ENCODE assay signal across 29 cellular contexts in the genomic region with DNA sequence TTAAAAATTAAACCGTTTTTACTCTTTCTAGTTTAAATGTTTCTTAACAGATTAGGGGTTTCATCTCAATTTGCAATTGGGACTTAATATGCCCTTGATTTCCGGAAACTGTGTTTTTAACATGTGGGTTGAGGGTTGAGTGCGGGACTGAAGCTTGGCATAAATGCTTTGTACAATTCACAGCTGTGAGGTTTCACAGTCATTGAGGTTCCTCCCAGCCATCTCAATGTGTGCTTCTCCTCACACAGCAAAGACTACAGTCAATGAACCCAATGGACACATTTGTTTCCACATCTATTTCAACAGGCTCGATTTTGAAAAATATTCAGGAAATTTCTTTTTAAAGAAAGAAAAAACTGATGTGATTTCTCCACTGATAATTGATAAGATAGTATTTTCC.
DNase-seq lines count a peak whose midpoint lies in the region; ATAC-seq, FAIRE-seq and TF ChIP-seq lines count a peak whose summit lies in the region.
"Had no signal": no experiment of that assay in that cellular context is flagged by ENCODE, and none has a peak within 500 bp of the region (broad histone marks: within the 10 kb centered on the region; RNA-seq: fewer than 3 reads in every experiment).

No MANE protein-coding gene starts in this region.

- H3K27ac ChIP-seq in astrocyte (ENCODE audit: low read depth, low read length), result no peak overlapping the region
- peak overlapping the region; percentile 53 for H3K27ac ChIP-seq in osteoblast (ENCODE audit: low read depth, low read length)
- H3K27ac ChIP-seq: 22Rv1, KMS-11, SJSA1 had no signal

- H3K27me3 ChIP-seq in astrocyte (ENCODE audit: insufficient read depth, low read length) (no peaks in the 10 kb centered on the region), osteoblast (ENCODE audit: insufficient read depth, low read length) (no peaks in the 10 kb centered on the region)
- H3K27me3 ChIP-seq: SJSA1 had no signal

- no peak for FAIRE-seq in astrocyte (lab: Jason Lieb, UNC)
- FAIRE-seq: GM12891, H1 had no signal

- H3K4me2 ChIP-seq in astrocyte (ENCODE audit: low read length) (no peak overlapping the region), osteoblast (ENCODE audit: insufficient read depth, low read length) (peak overlapping the region; percentile 68)
- H3K4me2 ChIP-seq: KMS-11 had no signal

- H3K36me3 ChIP-seq in astrocyte (ENCODE audit: insufficient read depth, low read length), result no peaks in the 10 kb centered on the region
- H3K36me3 ChIP-seq in osteoblast (ENCODE audit: insufficient read depth, low read length), result no peaks in the 10 kb centered on the region
- H3K36me3 ChIP-seq: SJSA1 had no signal

- no peaks in the 10 kb centered on the region for H4K20me1 ChIP-seq in astrocyte (ENCODE audit: insufficient read depth, low read length)
- H4K20me1 ChIP-seq in osteoblast (ENCODE audit: insufficient read depth, low read length), result no peaks in the 10 kb centered on the region

- no peak overlapping the region for H3K9ac ChIP-seq in astrocyte (ENCODE audit: low read length)
- H3K9ac ChIP-seq: KMS-11 had no signal

- WGBS in lower leg skin, 2 donors, result 43 to 76% methylated on average over 4 of the region's 4 CpGs

- H3K4me1 ChIP-seq in astrocyte (ENCODE audit: insufficient read depth, low read length) (peaks cover 5% of the 10 kb centered on the region), osteoblast (ENCODE audit: insufficient read depth, low read length) (peaks cover 16% of the 10 kb centered on the region)
- H3K4me1 ChIP-seq: SJSA1 had no signal

- ATAC-seq in GM21717 (IDR thresholded peaks at IDR 0.05; ENCODE audit: unreplicated experiment), result no peak
- ATAC-seq: PC-3 had no signal

- no peak overlapping the region for H3K4me3 ChIP-seq in Jurkat, Clone E6-1 (ENCODE audit: low read length)
- H3K4me3 ChIP-seq in astrocyte (ENCODE audit: insufficient read depth, low read depth, low read length) (no peak overlapping the region), osteoblast (ENCODE audit: insufficient read depth, low read length) (no peak overlapping the region), lower leg skin (ENCODE audit: low read depth, poor library complexity, severe bottlenecking) (no peak overlapping the region)
- H3K4me3 ChIP-seq: SJSA1 had no signal

- peaks cover 35% of the 10 kb centered on the region for H3K4me1 Mint-ChIP-seq in astrocyte (ENCODE audit: low read depth, unreplicated experiment)
- H3K4me1 Mint-ChIP-seq: B cell; CD8-positive, alpha-beta memory T cell had no signal

- no peak overlapping the region for H2AFZ ChIP-seq in astrocyte (ENCODE audit: low read depth, low read length)
- H2AFZ ChIP-seq in osteoblast (ENCODE audit: low read length), result no peak overlapping the region

- DNase-seq in NK-92 treated with Interleukin-12 subunit alpha and Interleukin-12 subunit beta, amount 100 ng/mL, for 24 hours (lab: John Stamatoyannopoulos, UW), result peak; percentile 10
- DNase-seq in NK-92 (lab: John Stamatoyannopoulos, UW; ENCODE audit: unreplicated experiment), result no peak
- DNase-seq in Jurkat, Clone E6-1 (ENCODE audit: low read depth, low spot score), result peak; percentile 22
- no peak for DNase-seq in astrocyte (ENCODE audit: low read depth)
- no peak for DNase-seq in osteoblast (ENCODE audit: insufficient read length, low spot score, missing footprints)
- DNase-seq in GDM1 (lab: John Stamatoyannopoulos, UW), result no peak
- no peak for DNase-seq in lower leg skin (ENCODE audit: low spot score in 2 of 2)
- DNase-seq: CD8-positive, alpha-beta memory T cell; DMS 273 treated with DMSO at 0.1 percent for 48 hours; DMS79; EL; HCEC 1CT; IMR-90; MM.1S; NCI-H1048; NCI-H1417; NCI-H1694 treated with DMSO at 0.1 percent for 48 hours; NCI-H2081; NCI-H510A; NCI-H69; PC-3 had no signal

- no peaks in the 10 kb centered on the region for H3K27me3 Mint-ChIP-seq in astrocyte (ENCODE audit: low read depth, unreplicated experiment)

- H3K9me3 ChIP-seq in astrocyte (ENCODE audit: insufficient read depth, low read depth, low read length) (no peaks in the 10 kb centered on the region), osteoblast (ENCODE audit: low read depth, low read length) (peaks cover 2% of the 10 kb centered on the region)
- H3K9me3 ChIP-seq: SJSA1 had no signal

- no peak for TF ChIP-seq POLR2A in lower leg skin (IDR thresholded peaks at IDR 0.05)

- H3K36me3 Mint-ChIP-seq in astrocyte (ENCODE audit: low read depth, unreplicated experiment), result peaks cover 1% of the 10 kb centered on the region
- H3K36me3 Mint-ChIP-seq: CD14-positive monocyte; CD8-positive, alpha-beta memory T cell had no signal

- H3K4me3 Mint-ChIP-seq in astrocyte (ENCODE audit: unreplicated experiment), result no peak overlapping the region
- H3K4me3 Mint-ChIP-seq: B cell; CD8-positive, alpha-beta memory T cell had no signal

- H3K79me2 ChIP-seq in astrocyte (ENCODE audit: insufficient read depth, low read length) (no peaks in the 10 kb centered on the region), osteoblast (ENCODE audit: insufficient read depth, low read length) (no peaks in the 10 kb centered on the region)

- peak overlapping the region; percentile 50 for H3K27ac Mint-ChIP-seq in astrocyte (ENCODE audit: unreplicated experiment)
- H3K27ac Mint-ChIP-seq: B cell; CD14-positive monocyte; CD8-positive, alpha-beta memory T cell had no signal

- no peak for TF ChIP-seq CTCF in astrocyte (IDR thresholded peaks at IDR 0.05; ENCODE audit: insufficient read depth, low read depth, low read length)
- no peak for TF ChIP-seq CTCF in osteoblast (IDR thresholded peaks at IDR 0.05; ENCODE audit: extremely low read depth, low read depth, low read length)
- no peak for TF ChIP-seq CTCF in lower leg skin (IDR thresholded peaks at IDR 0.05)

- intact Hi-C loops in lower leg skin (cut with DNase I; ENCODE audit: low total_unique reads), result no loop called here

- H3K9me3 Mint-ChIP-seq in astrocyte (ENCODE audit: unreplicated experiment), result peaks cover 14% of the 10 kb centered on the region

Comparison
In these comparisons a context has a peak if more than half of its experiments do, and no peak if none do; other contexts are left out.
1. DNase-seq: peak in NK-92 treated with Interleukin-12 subunit alpha and Interleukin-12 subunit beta, amount 100 ng/mL, for 24 hours (single experiment) and Jurkat, Clone E6-1 (single experiment); none in NK-92 (single experiment), astrocyte (single experiment), osteoblast (single experiment), GDM1 (single experiment) and lower leg skin (0 of 2).